In the genomic region with DNA sequence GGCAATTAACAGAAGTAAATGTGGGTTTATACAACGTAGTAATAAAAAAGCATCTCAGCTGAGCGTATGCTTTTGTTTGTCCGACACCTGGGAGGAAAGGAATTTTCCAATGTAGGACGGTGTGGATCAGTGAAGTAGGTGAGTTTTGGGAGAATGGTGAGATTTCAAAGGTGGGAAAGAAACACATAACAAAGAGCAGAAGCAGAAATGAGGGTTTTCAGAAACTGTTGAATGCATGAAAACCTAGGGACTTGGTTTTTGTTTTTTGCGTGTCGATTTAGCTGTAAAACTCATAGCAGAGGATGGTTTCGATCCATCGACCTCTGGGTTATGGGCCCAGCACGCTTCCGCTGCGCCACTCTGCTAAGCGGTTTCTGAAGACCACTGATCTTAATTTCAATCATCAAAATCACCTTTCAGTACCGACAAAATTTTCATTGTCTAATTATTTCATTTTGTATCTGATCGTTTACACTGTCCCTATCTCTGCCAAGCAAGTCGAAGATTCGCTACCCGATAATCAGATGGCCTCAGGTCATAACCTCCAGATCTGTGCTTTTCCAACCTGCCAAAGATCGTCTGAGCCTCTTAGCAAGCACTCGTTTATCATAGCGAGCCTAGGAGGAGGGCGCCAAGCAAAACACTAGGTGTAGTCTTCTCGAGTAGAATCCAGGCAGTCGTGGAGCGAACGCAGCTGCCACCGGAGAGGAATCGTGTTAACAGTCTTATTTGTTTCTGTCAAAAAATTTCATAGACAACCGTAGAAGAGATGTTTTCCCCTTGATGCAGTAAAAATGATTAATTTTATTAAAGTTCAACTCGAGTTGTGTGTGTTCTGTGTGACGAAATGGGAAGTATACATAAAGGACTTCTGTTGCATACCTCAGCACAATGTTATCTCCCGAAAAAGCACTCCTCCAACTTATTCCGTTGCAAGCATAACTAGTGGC, we compare ENCODE assay signal across 9 cellular contexts. TPM values are rescaled to one million over a fixed set of nuclear protein-coding genes. Genes with fewer than 3 reads are reported as not detected.
A peak's percentile ranks its signal among the peaks of the same experiment; 100 is the strongest.
DNase-seq lines count a peak whose midpoint lies in the region; ATAC-seq and TF ChIP-seq lines count a peak whose summit lies in the region.
"Had no signal": no experiment of that assay in that cellular context is flagged by ENCODE, and none has a peak within 500 bp of the region (broad histone marks: within the 10 kb centered on the region; RNA-seq: fewer than 3 reads in every experiment).

No MANE protein-coding gene starts in this region.

- peak overlapping the region; percentile 78 for H3K4me3 Mint-ChIP-seq in activated T-helper 17 cell treated with anti-CD3 and anti-CD28 coated beads, Interleukin-2, amount 50 U/mL, for 72 hours

- H3K9me3 ChIP-seq in A673 (ENCODE audit: low read depth, low read length, poor library complexity, severe bottlenecking) (no peaks in the 10 kb centered on the region), NT2/D1 (ENCODE audit: insufficient read depth, low read length) (no peaks in the 10 kb centered on the region), iPS DF 6.9 (ENCODE audit: control insufficient read depth, insufficient read depth, low read length) (no peaks in the 10 kb centered on the region), spleen (peaks cover 0 to 21% (median 4%) of the 10 kb centered on the region in 8 donors)

- peak overlapping the region; percentile 85 for H3K27ac Mint-ChIP-seq in activated T-helper 17 cell treated with anti-CD3 and anti-CD28 coated beads, Interleukin-2, amount 50 U/mL, for 72 hours

- peaks cover 7% of the 10 kb centered on the region for H3K36me3 Mint-ChIP-seq in activated T-helper 17 cell treated with anti-CD3 and anti-CD28 coated beads, Interleukin-2, amount 50 U/mL, for 72 hours (ENCODE audit: low read depth)

- H3K27me3 Mint-ChIP-seq in activated T-helper 17 cell treated with anti-CD3 and anti-CD28 coated beads, Interleukin-2, amount 50 U/mL, for 72 hours: peaks cover 34% of the 10 kb centered on the region

- peak; percentile 64 for ATAC-seq in activated T-helper 17 cell treated with anti-CD3 and anti-CD28 coated beads, Interleukin-2, amount 50 U/mL, for 72 hours (replicated peaks)
- no peak for ATAC-seq in HG02970 (IDR thresholded peaks at IDR 0.05; ENCODE audit: low FRiP score, unreplicated experiment)
- ATAC-seq: left colon had no signal

- no peak for TF ChIP-seq POLR2A in spleen (IDR thresholded peaks at IDR 0.05)

- H3K4me3 ChIP-seq in A673 (ENCODE audit: low read depth, low read length, poor library complexity, severe bottlenecking): peak overlapping the region; percentile 58
- H3K4me3 ChIP-seq in NT2/D1 (ENCODE audit: insufficient read length, low read depth): peak overlapping the region; percentile 53
- peak overlapping the region; percentile 98 for H3K4me3 ChIP-seq in iPS DF 6.9 (ENCODE audit: low read length)
- H3K4me3 ChIP-seq in spleen: peak overlapping the region in 3 of 8 donors; percentile 10 to 57 (median 29)

- DNase-seq in A673 (ENCODE audit: low spot score) (peak; percentile 81), GM20000 (ENCODE audit: low spot score) (peak; percentile 57), NT2/D1 (ENCODE audit: low read depth, low spot score) (peak; percentile 28), iPS DF 6.9 (ENCODE audit: low read depth, low spot score) (peak; percentile 35), spleen (no peak)
- DNase-seq in stimulated activated CD4-positive, alpha-beta T cell treated with anti-CD3 and anti-CD28 coated beads, Interleukin-4, amount 100 ng/mL, for 1 hour: peak; percentile 22

- peaks cover 7% of the 10 kb centered on the region for H3K4me1 Mint-ChIP-seq in activated T-helper 17 cell treated with anti-CD3 and anti-CD28 coated beads, Interleukin-2, amount 50 U/mL, for 72 hours

- H3K36me3 ChIP-seq in A673 (ENCODE audit: insufficient read depth, low read length, poor library complexity, severe bottlenecking) (no peaks in the 10 kb centered on the region), NT2/D1 (ENCODE audit: insufficient read depth, insufficient read length, low read length) (no peaks in the 10 kb centered on the region), iPS DF 6.9 (ENCODE audit: control insufficient read depth, insufficient read depth, low read length) (no peaks in the 10 kb centered on the region), spleen (no peaks in the 10 kb centered on the region)

- peak overlapping the region; percentile 29 for H3K9ac ChIP-seq in NT2/D1 (ENCODE audit: insufficient read length, low read depth)

- intact Hi-C loops in A673 (cut with micrococcal nuclease; ENCODE audit: unreplicated experiment): loop anchor here (2.0 kb wide), 1 partner anchor 146 kb away; no protein-coding TSS in a partner anchor
- intact Hi-C loops in spleen (cut with DNase I; ENCODE audit: low total_unique reads): no loop called here

- H3K27me3 ChIP-seq in A673 (replicated peaks; ENCODE audit: insufficient read depth, low read depth, low read length, poor library complexity): no peaks in the 10 kb centered on the region
- H3K27me3 ChIP-seq in NT2/D1 (ENCODE audit: insufficient read depth, insufficient read length): no peaks in the 10 kb centered on the region
- H3K27me3 ChIP-seq in iPS DF 6.9 (ENCODE audit: control insufficient read depth, insufficient read depth, low read length): no peaks in the 10 kb centered on the region
- peaks cover 0 to 77% (median 10%) of the 10 kb centered on the region in 7 donors for H3K27me3 ChIP-seq in spleen (replicated peaks in 1 of 7)

- CTCF ChIA-PET in A673 (lab: Charles Lee): no interaction called here

- POLR2A ChIA-PET in A673 (lab: Charles Lee; ENCODE audit: low non-redundant PET): no interaction called here

- no TSS peak for BruUV-seq in A673 (replicated peaks; lab: Mats Ljungman, UMichigan)

- peaks cover 6% of the 10 kb centered on the region for H3K9me3 Mint-ChIP-seq in activated T-helper 17 cell treated with anti-CD3 and anti-CD28 coated beads, Interleukin-2, amount 50 U/mL, for 72 hours

- peaks cover 4% of the 10 kb centered on the region for H3K4me1 ChIP-seq in A673 (ENCODE audit: insufficient read depth, low read length, poor library complexity, severe bottlenecking)
- H3K4me1 ChIP-seq in NT2/D1 (ENCODE audit: insufficient read depth, insufficient read length): no peaks in the 10 kb centered on the region
- no peaks in the 10 kb centered on the region for H3K4me1 ChIP-seq in iPS DF 6.9 (ENCODE audit: control insufficient read depth, insufficient read depth, low read length)
- peaks cover 0 to 9% (median 2%) of the 10 kb centered on the region in 6 donors for H3K4me1 ChIP-seq in spleen

- H3K27ac ChIP-seq in A673 (ENCODE audit: low read depth, low read length, poor library complexity, severe bottlenecking) (no peak overlapping the region), iPS DF 6.9 (ENCODE audit: low read length) (no peak overlapping the region), spleen (no peak overlapping the region)

- TF ChIP-seq CTCF in A673 (conservative IDR thresholded peaks at IDR 0.05; ENCODE audit: low read depth, low read length) (no peak), GM20000 (IDR thresholded peaks at IDR 0.05; ENCODE audit: extremely low read depth, missing control alignments) (no peak), spleen (IDR thresholded peaks at IDR 0.05 in 8 of 11, conservative IDR thresholded peaks at IDR 0.05 in 3 of 11) (no peak)

- WGBS in iPS DF 6.9 (ENCODE audit: insufficient coverage, insufficient read length): no CpG with 5 or more reads among the region's 32 CpGs
- 8 to 10% (median 10%) methylated on average over 32 of the region's 32 CpGs for WGBS in spleen, 5 donors

RNA-seq across cellular contexts. Expression of a gene that starts 20.9 kb away (rescaled TPM):
- total RNA-seq in A673 (2021) (not detected in 2 replicates), spleen (not detected)
- total RNA-seq in activated T-helper 17 cell treated with anti-CD3 and anti-CD28 coated beads, Interleukin-2, amount 50 U/mL, for 72 hours: not detected
- not detected for polyA plus RNA-seq in spleen

RNA-seq across cellular contexts. Expression of a gene that starts 55.6 kb away (rescaled TPM):
- total RNA-seq in A673 (2021) (2.8 and 3.4 TPM in 2 replicates), spleen (1 to 10 TPM; 1.9 to 4.9 (median 2.9) TPM)
- total RNA-seq in activated T-helper 17 cell treated with anti-CD3 and anti-CD28 coated beads, Interleukin-2, amount 50 U/mL, for 72 hours: 1 to 10 TPM; 2.0 to 2.7 TPM
- 1 to 10 TPM; 1.4 to 2.1 (median 1.5) TPM for polyA plus RNA-seq in spleen
